ENCODE assay signal across 1 cellular context in the genomic region with DNA sequence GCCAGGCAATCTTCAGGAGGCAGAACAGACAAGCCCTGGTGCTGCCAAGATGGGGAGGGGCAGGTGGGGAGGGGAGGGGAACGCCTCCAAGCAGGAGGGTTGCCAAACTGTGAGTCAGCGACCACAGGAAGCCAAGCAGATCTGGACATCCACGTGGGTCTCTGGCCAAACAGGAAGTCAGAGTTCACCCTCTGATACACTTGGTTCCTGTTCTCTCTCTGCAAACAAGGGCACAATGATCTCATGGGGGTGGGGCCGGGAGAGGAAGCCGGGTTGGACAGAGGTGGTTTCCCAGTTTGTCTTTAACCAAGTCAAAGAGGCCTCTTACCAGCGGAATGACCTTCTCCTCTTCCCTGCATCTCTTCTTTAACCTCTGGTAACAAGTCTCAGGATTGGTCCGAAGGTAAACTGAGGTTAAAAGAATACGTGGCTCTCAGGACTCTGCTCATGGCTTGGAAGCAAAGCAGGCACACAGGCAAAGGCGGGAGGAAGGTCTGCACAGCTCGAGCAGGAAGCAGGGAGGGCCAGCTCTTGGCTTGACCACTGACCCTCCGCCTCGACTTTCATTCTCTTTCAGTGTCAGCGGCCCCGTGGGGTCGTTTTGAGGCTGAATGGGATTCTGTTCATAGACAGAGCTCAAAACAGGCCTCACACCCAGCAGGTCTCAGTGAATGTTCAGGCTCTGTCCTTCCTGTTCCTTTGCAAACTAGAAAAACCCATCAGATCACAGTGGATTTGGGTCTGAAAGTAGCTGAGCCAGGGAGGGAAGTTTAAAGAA.
TF ChIP-seq lines count a peak whose summit lies in the region.

No MANE protein-coding gene starts in this region.

TF ChIP-seq in HepG2, 621 proteins besides CTCF, POLR2A, EP300 and RAD21 (continued from another document and continues in another):
- TF ChIP-seq, protein P1, sequence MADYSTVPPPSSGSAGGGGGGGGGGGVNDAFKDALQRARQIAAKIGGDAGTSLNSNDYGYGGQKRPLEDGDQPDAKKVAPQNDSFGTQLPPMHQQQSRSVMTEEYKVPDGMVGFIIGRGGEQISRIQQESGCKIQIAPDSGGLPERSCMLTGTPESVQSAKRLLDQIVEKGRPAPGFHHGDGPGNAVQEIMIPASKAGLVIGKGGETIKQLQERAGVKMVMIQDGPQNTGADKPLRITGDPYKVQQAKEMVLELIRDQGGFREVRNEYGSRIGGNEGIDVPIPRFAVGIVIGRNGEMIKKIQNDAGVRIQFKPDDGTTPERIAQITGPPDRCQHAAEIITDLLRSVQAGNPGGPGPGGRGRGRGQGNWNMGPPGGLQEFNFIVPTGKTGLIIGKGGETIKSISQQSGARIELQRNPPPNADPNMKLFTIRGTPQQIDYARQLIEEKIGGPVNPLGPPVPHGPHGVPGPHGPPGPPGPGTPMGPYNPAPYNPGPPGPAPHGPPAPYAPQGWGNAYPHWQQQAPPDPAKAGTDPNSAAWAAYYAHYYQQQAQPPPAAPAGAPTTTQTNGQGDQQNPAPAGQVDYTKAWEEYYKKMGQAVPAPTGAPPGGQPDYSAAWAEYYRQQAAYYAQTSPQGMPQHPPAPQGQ (CRISPR knock-in tag; IDR thresholded peaks at IDR 0.05; ENCODE audit: borderline replicate concordance) = no peak
- TF ChIP-seq ZNF644 (CRISPR knock-in tag; IDR thresholded peaks at IDR 0.05; ENCODE audit: low read depth) = peak; percentile 56; the same call in 1 of the 2 replicates
- TF ChIP-seq, protein P2, sequence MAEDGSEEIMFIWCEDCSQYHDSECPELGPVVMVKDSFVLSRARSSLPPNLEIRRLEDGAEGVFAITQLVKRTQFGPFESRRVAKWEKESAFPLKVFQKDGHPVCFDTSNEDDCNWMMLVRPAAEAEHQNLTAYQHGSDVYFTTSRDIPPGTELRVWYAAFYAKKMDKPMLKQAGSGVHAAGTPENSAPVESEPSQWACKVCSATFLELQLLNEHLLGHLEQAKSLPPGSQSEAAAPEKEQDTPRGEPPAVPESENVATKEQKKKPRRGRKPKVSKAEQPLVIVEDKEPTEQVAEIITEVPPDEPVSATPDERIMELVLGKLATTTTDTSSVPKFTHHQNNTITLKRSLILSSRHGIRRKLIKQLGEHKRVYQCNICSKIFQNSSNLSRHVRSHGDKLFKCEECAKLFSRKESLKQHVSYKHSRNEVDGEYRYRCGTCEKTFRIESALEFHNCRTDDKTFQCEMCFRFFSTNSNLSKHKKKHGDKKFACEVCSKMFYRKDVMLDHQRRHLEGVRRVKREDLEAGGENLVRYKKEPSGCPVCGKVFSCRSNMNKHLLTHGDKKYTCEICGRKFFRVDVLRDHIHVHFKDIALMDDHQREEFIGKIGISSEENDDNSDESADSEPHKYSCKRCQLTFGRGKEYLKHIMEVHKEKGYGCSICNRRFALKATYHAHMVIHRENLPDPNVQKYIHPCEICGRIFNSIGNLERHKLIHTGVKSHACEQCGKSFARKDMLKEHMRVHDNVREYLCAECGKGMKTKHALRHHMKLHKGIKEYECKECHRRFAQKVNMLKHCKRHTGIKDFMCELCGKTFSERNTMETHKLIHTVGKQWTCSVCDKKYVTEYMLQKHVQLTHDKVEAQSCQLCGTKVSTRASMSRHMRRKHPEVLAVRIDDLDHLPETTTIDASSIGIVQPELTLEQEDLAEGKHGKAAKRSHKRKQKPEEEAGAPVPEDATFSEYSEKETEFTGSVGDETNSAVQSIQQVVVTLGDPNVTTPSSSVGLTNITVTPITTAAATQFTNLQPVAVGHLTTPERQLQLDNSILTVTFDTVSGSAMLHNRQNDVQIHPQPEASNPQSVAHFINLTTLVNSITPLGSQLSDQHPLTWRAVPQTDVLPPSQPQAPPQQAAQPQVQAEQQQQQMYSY (CRISPR knock-in tag; IDR thresholded peaks at IDR 0.05) = 0 out of 2 replicates have a peak, but pooled peaks have one; percentile 23
- no peak for TF ChIP-seq HMGA1 (CRISPR knock-in tag; conservative IDR thresholded peaks at IDR 0.05)
- TF ChIP-seq ZNF570 (CRISPR knock-in tag; IDR thresholded peaks at IDR 0.05; ENCODE audit: borderline replicate concordance) = no peak
- TF ChIP-seq KDM6A (CRISPR knock-in tag; IDR thresholded peaks at IDR 0.05; ENCODE audit: low read depth) = peak; percentile 90
- no peak; the same call in 1 of the 2 replicates for TF ChIP-seq ZNF878 (CRISPR knock-in tag; IDR thresholded peaks at IDR 0.05)
- TF ChIP-seq ZNF552 (CRISPR knock-in tag; IDR thresholded peaks at IDR 0.05; ENCODE audit: borderline replicate concordance) = 0 out of 2 replicates have a peak, but pooled peaks have one; percentile 52
- peak; percentile 51; the same call in 1 of the 2 replicates for TF ChIP-seq KMT2A (CRISPR knock-in tag; IDR thresholded peaks at IDR 0.05)
- TF ChIP-seq, protein P3, sequence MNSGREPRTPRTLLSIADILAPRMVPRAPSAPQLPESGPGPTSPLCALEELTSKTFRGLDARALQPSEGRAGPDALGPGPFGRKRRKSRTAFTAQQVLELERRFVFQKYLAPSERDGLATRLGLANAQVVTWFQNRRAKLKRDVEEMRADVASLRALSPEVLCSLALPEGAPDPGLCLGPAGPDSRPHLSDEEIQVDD (CRISPR knock-in tag; IDR thresholded peaks at IDR 0.05; ENCODE audit: borderline replicate concordance) = no peak
- TF ChIP-seq ZNF335 (CRISPR knock-in tag; IDR thresholded peaks at IDR 0.05) = peak; percentile 91; the same call in 1 of the 2 replicates
- TF ChIP-seq, protein P4, sequence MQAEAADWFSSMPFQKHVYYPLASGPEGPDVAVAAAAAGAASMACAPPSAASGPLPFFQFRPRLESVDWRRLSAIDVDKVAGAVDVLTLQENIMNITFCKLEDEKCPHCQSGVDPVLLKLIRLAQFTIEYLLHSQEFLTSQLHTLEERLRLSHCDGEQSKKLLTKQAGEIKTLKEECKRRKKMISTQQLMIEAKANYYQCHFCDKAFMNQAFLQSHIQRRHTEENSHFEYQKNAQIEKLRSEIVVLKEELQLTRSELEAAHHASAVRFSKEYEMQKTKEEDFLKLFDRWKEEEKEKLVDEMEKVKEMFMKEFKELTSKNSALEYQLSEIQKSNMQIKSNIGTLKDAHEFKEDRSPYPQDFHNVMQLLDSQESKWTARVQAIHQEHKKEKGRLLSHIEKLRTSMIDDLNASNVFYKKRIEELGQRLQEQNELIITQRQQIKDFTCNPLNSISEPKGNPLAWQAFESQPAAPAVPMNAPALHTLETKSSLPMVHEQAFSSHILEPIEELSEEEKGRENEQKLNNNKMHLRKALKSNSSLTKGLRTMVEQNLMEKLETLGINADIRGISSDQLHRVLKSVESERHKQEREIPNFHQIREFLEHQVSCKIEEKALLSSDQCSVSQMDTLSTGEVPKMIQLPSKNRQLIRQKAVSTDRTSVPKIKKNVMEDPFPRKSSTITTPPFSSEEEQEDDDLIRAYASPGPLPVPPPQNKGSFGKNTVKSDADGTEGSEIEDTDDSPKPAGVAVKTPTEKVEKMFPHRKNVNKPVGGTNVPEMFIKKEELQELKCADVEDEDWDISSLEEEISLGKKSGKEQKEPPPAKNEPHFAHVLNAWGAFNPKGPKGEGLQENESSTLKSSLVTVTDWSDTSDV (CRISPR knock-in tag; IDR thresholded peaks at IDR 0.05) = no peak
- no peak for TF ChIP-seq ZNF230 (CRISPR knock-in tag; IDR thresholded peaks at IDR 0.05)
- TF ChIP-seq ZNF816 (CRISPR knock-in tag; IDR thresholded peaks at IDR 0.05; ENCODE audit: borderline replicate concordance) = peak; percentile 98
- peak; percentile 86; the same call in 1 of the 2 replicates for TF ChIP-seq ZMYM3 (CRISPR knock-in tag; IDR thresholded peaks at IDR 0.05)
- TF ChIP-seq ZNF232 (CRISPR knock-in tag; IDR thresholded peaks at IDR 0.05; ENCODE audit: borderline replicate concordance) = peak; percentile 90; the same call in 1 of the 2 replicates
- TF ChIP-seq, protein P5, sequence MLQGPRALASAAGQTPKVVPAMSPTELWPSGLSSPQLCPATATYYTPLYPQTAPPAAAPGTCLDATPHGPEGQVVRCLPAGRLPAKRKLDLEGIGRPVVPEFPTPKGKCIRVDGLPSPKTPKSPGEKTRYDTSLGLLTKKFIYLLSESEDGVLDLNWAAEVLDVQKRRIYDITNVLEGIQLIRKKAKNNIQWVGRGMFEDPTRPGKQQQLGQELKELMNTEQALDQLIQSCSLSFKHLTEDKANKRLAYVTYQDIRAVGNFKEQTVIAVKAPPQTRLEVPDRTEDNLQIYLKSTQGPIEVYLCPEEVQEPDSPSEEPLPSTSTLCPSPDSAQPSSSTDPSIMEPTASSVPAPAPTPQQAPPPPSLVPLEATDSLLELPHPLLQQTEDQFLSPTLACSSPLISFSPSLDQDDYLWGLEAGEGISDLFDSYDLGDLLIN (CRISPR knock-in tag; IDR thresholded peaks at IDR 0.05; ENCODE audit: borderline replicate concordance) = 0 out of 2 replicates have a peak, but pooled peaks have one; percentile 73
- TF ChIP-seq, protein P6, sequence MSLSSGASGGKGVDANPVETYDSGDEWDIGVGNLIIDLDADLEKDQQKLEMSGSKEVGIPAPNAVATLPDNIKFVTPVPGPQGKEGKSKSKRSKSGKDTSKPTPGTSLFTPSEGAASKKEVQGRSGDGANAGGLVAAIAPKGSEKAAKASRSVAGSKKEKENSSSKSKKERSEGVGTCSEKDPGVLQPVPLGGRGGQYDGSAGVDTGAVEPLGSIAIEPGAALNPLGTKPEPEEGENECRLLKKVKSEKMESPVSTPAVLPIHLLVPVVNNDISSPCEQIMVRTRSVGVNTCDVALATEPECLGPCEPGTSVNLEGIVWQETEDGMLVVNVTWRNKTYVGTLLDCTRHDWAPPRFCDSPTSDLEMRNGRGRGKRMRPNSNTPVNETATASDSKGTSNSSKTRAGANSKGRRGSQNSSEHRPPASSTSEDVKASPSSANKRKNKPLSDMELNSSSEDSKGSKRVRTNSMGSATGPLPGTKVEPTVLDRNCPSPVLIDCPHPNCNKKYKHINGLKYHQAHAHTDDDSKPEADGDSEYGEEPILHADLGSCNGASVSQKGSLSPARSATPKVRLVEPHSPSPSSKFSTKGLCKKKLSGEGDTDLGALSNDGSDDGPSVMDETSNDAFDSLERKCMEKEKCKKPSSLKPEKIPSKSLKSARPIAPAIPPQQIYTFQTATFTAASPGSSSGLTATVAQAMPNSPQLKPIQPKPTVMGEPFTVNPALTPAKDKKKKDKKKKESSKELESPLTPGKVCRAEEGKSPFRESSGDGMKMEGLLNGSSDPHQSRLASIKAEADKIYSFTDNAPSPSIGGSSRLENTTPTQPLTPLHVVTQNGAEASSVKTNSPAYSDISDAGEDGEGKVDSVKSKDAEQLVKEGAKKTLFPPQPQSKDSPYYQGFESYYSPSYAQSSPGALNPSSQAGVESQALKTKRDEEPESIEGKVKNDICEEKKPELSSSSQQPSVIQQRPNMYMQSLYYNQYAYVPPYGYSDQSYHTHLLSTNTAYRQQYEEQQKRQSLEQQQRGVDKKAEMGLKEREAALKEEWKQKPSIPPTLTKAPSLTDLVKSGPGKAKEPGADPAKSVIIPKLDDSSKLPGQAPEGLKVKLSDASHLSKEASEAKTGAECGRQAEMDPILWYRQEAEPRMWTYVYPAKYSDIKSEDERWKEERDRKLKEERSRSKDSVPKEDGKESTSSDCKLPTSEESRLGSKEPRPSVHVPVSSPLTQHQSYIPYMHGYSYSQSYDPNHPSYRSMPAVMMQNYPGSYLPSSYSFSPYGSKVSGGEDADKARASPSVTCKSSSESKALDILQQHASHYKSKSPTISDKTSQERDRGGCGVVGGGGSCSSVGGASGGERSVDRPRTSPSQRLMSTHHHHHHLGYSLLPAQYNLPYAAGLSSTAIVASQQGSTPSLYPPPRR (CRISPR knock-in tag; IDR thresholded peaks at IDR 0.05; ENCODE audit: borderline replicate concordance) = peak; percentile 86
- TF ChIP-seq HOXA5 (CRISPR knock-in tag; IDR thresholded peaks at IDR 0.05) = peak; percentile 95
- TF ChIP-seq TAF15 (IDR thresholded peaks at IDR 0.05; ENCODE audit: low read depth, low read length, poor library complexity, severe bottlenecking) = no peak
- no peak for TF ChIP-seq NR3C1 (CRISPR knock-in tag; IDR thresholded peaks at IDR 0.05)
- peak; percentile 74; the same call in 1 of the 2 replicates for TF ChIP-seq EHMT2 (IDR thresholded peaks at IDR 0.05; ENCODE audit: borderline replicate concordance, low read depth, low read length)
- no peak for TF ChIP-seq KLF13 (CRISPR knock-in tag; IDR thresholded peaks at IDR 0.05)
- TF ChIP-seq, protein P7, sequence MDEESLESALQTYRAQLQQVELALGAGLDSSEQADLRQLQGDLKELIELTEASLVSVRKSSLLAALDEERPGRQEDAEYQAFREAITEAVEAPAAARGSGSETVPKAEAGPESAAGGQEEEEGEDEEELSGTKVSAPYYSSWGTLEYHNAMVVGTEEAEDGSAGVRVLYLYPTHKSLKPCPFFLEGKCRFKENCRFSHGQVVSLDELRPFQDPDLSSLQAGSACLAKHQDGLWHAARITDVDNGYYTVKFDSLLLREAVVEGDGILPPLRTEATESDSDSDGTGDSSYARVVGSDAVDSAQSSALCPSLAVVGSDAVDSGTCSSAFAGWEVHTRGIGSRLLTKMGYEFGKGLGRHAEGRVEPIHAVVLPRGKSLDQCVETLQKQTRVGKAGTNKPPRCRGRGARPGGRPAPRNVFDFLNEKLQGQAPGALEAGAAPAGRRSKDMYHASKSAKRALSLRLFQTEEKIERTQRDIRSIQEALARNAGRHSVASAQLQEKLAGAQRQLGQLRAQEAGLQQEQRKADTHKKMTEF (CRISPR knock-in tag; IDR thresholded peaks at IDR 0.05) = peak; percentile 96
- peak; percentile 34; the same call in 1 of the 2 replicates for TF ChIP-seq ZNF777 (CRISPR knock-in tag; IDR thresholded peaks at IDR 0.05)
- TF ChIP-seq, protein P8, sequence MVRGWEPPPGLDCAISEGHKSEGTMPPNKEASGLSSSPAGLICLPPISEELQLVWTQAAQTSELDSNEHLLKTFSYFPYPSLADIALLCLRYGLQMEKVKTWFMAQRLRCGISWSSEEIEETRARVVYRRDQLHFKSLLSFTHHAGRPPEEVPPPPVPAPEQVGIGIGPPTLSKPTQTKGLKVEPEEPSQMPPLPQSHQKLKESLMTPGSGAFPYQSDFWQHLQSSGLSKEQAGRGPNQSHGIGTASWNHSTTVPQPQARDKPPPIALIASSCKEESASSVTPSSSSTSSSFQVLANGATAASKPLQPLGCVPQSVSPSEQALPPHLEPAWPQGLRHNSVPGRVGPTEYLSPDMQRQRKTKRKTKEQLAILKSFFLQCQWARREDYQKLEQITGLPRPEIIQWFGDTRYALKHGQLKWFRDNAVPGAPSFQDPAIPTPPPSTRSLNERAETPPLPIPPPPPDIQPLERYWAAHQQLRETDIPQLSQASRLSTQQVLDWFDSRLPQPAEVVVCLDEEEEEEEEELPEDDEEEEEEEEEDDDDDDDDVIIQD (CRISPR knock-in tag; IDR thresholded peaks at IDR 0.05; ENCODE audit: low read depth) = peak; percentile 82
- peak; percentile 86 for TF ChIP-seq SALL1 (CRISPR knock-in tag; IDR thresholded peaks at IDR 0.05)
- TF ChIP-seq RFX3 (CRISPR knock-in tag; IDR thresholded peaks at IDR 0.05) = no peak
- TF ChIP-seq CCDC6 (CRISPR knock-in tag; IDR thresholded peaks at IDR 0.05) = 0 out of 2 replicates have a peak, but pooled peaks have one; percentile 17
- TF ChIP-seq, protein P9, sequence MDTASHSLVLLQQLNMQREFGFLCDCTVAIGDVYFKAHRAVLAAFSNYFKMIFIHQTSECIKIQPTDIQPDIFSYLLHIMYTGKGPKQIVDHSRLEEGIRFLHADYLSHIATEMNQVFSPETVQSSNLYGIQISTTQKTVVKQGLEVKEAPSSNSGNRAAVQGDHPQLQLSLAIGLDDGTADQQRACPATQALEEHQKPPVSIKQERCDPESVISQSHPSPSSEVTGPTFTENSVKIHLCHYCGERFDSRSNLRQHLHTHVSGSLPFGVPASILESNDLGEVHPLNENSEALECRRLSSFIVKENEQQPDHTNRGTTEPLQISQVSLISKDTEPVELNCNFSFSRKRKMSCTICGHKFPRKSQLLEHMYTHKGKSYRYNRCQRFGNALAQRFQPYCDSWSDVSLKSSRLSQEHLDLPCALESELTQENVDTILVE (CRISPR knock-in tag; IDR thresholded peaks at IDR 0.05) = peak; percentile 74; the same call in 1 of the 2 replicates
- peak; percentile 94; the same call in 1 of the 2 replicates for TF ChIP-seq ZNF788 (CRISPR knock-in tag; IDR thresholded peaks at IDR 0.05; ENCODE audit: borderline replicate concordance)
- TF ChIP-seq ZNF264 (CRISPR knock-in tag; IDR thresholded peaks at IDR 0.05) = peak; percentile 93; the same call in 1 of the 2 replicates
- peak; percentile 51 to 60; a peak in 1 of 4 replicates for TF ChIP-seq NR2F1 (CRISPR knock-in tag; IDR thresholded peaks at IDR 0.05)
- TF ChIP-seq CREM (IDR thresholded peaks at IDR 0.05) = peak; percentile 82
- no peak for TF ChIP-seq CREM (CRISPR knock-in tag; IDR thresholded peaks at IDR 0.05)
